Comparison of ENCODE assay signal across 1 cellular context in the genomic region with DNA sequence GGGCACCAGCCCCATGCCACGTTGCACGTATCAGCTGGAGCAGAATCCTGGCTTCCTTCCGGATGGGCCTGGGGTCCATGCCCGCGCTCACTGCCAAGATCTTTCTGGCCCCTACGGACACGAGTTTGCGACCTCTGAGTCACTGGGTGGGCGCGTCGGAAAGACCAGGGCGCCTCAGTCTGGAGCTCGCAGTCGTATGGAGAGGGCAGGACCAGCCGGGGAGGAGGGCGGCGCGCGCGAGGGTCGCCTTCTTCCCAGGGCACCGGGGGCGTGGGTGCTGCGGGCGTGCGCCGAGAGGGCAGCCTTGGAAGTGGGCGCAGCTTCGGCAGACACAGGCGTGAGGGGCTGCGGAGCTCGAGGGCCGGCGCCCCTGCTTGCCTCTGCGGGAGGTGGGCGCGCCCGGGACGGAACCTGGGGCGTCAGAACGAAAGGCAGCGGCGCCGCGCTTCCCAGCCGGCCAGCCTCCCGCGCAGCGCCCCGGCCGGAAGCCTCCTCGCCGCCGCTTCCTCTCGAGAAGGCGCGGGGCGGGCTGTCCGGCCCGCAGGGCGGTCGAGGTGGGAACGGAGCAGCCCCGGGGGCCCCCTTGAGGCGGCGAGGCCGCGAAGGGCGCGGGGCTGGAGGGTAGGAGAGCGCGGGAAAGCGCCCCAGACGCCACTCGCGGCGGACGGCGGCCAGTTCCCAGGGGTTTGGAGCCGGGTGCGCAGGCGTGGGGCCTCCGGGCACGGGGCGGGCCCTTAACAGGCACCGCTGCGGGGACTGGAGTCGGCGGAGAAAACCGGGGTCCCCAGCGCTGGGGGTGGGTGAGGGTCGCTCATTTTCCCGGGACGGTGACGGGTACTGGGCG.
TF ChIP-seq lines count a peak whose summit lies in the region.

A gene (plus strand): TSS at position 490 of the 844 bp plus-strand sequence. CDS start 459 bp downstream, outside the sequence.

TF ChIP-seq in HepG2, 621 proteins besides CTCF, POLR2A, EP300 and RAD21 (continued from another document and continues in another):
- no peak for TF ChIP-seq ZNF337 (CRISPR knock-in tag; IDR thresholded peaks at IDR 0.05; ENCODE audit: borderline replicate concordance, low read depth)
- TF ChIP-seq ZNF382 (CRISPR knock-in tag; IDR thresholded peaks at IDR 0.05; ENCODE audit: borderline replicate concordance) = no peak
- TF ChIP-seq, protein P1, sequence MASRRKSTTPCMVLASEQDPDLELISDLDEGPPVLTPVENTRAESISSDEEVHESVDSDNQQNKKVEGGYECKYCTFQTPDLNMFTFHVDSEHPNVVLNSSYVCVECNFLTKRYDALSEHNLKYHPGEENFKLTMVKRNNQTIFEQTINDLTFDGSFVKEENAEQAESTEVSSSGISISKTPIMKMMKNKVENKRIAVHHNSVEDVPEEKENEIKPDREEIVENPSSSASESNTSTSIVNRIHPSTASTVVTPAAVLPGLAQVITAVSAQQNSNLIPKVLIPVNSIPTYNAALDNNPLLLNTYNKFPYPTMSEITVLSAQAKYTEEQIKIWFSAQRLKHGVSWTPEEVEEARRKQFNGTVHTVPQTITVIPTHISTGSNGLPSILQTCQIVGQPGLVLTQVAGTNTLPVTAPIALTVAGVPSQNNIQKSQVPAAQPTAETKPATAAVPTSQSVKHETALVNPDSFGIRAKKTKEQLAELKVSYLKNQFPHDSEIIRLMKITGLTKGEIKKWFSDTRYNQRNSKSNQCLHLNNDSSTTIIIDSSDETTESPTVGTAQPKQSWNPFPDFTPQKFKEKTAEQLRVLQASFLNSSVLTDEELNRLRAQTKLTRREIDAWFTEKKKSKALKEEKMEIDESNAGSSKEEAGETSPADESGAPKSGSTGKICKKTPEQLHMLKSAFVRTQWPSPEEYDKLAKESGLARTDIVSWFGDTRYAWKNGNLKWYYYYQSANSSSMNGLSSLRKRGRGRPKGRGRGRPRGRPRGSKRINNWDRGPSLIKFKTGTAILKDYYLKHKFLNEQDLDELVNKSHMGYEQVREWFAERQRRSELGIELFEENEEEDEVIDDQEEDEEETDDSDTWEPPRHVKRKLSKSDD (CRISPR knock-in tag; IDR thresholded peaks at IDR 0.05; ENCODE audit: low read depth) = no peak
- no peak for TF ChIP-seq ZNF619 (CRISPR knock-in tag; IDR thresholded peaks at IDR 0.05)
- 0 out of 2 replicates have a peak, but pooled peaks have one; percentile 16 for TF ChIP-seq FIP1L1 (IDR thresholded peaks at IDR 0.05; ENCODE audit: borderline replicate concordance, insufficient read depth, low read depth, low read length)
- TF ChIP-seq, protein P2, sequence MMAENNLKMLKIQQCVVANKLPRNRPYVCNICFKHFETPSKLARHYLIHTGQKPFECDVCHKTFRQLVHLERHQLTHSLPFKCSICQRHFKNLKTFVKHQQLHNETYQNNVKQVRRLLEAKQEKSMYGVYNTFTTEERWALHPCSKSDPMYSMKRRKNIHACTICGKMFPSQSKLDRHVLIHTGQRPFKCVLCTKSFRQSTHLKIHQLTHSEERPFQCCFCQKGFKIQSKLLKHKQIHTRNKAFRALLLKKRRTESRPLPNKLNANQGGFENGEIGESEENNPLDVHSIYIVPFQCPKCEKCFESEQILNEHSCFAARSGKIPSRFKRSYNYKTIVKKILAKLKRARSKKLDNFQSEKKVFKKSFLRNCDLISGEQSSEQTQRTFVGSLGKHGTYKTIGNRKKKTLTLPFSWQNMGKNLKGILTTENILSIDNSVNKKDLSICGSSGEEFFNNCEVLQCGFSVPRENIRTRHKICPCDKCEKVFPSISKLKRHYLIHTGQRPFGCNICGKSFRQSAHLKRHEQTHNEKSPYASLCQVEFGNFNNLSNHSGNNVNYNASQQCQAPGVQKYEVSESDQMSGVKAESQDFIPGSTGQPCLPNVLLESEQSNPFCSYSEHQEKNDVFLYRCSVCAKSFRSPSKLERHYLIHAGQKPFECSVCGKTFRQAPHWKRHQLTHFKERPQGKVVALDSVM (CRISPR knock-in tag; IDR thresholded peaks at IDR 0.05) = peak; percentile 44; the same call in 1 of the 2 replicates
- TF ChIP-seq ZNF83 (CRISPR knock-in tag; IDR thresholded peaks at IDR 0.05; ENCODE audit: borderline replicate concordance) = 0 out of 2 replicates have a peak, but pooled peaks have one; percentile 44
- TF ChIP-seq TEAD3 (CRISPR knock-in tag; optimal IDR thresholded peaks at IDR 0.05; ENCODE audit: borderline replicate concordance) = no peak
- TF ChIP-seq, protein P3, sequence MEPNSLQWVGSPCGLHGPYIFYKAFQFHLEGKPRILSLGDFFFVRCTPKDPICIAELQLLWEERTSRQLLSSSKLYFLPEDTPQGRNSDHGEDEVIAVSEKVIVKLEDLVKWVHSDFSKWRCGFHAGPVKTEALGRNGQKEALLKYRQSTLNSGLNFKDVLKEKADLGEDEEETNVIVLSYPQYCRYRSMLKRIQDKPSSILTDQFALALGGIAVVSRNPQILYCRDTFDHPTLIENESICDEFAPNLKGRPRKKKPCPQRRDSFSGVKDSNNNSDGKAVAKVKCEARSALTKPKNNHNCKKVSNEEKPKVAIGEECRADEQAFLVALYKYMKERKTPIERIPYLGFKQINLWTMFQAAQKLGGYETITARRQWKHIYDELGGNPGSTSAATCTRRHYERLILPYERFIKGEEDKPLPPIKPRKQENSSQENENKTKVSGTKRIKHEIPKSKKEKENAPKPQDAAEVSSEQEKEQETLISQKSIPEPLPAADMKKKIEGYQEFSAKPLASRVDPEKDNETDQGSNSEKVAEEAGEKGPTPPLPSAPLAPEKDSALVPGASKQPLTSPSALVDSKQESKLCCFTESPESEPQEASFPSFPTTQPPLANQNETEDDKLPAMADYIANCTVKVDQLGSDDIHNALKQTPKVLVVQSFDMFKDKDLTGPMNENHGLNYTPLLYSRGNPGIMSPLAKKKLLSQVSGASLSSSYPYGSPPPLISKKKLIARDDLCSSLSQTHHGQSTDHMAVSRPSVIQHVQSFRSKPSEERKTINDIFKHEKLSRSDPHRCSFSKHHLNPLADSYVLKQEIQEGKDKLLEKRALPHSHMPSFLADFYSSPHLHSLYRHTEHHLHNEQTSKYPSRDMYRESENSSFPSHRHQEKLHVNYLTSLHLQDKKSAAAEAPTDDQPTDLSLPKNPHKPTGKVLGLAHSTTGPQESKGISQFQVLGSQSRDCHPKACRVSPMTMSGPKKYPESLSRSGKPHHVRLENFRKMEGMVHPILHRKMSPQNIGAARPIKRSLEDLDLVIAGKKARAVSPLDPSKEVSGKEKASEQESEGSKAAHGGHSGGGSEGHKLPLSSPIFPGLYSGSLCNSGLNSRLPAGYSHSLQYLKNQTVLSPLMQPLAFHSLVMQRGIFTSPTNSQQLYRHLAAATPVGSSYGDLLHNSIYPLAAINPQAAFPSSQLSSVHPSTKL (CRISPR knock-in tag; IDR thresholded peaks at IDR 0.05) = peak; percentile 34; the same call in 1 of the 2 replicates
- TF ChIP-seq RFXANK (CRISPR knock-in tag; IDR thresholded peaks at IDR 0.05) = no peak
- no peak; the same call in 1 of the 2 replicates for TF ChIP-seq ZNF614 (CRISPR knock-in tag; IDR thresholded peaks at IDR 0.05; ENCODE audit: borderline replicate concordance)
- TF ChIP-seq PHF20 (CRISPR knock-in tag; IDR thresholded peaks at IDR 0.05) = peak; percentile 89
- TF ChIP-seq ZBTB21 (CRISPR knock-in tag; IDR thresholded peaks at IDR 0.05) = no peak
- no peak for TF ChIP-seq KDM4B (CRISPR knock-in tag; IDR thresholded peaks at IDR 0.05)
- TF ChIP-seq ZNF766 (CRISPR knock-in tag; IDR thresholded peaks at IDR 0.05; ENCODE audit: borderline replicate concordance) = peak; percentile 92; the same call in 1 of the 2 replicates
- TF ChIP-seq KLF15 (CRISPR knock-in tag; IDR thresholded peaks at IDR 0.05; ENCODE audit: borderline replicate concordance) = no peak
- TF ChIP-seq GABPA (IDR thresholded peaks at IDR 0.05; ENCODE audit: low read depth, low read length) = no peak
- TF ChIP-seq GABPA (CRISPR knock-in tag; IDR thresholded peaks at IDR 0.05; ENCODE audit: low read depth) = peak; percentile 75
- no peak for TF ChIP-seq NFRKB (IDR thresholded peaks at IDR 0.05)
- no peak for TF ChIP-seq ZNF121 (CRISPR knock-in tag; IDR thresholded peaks at IDR 0.05)
- TF ChIP-seq, protein P4, sequence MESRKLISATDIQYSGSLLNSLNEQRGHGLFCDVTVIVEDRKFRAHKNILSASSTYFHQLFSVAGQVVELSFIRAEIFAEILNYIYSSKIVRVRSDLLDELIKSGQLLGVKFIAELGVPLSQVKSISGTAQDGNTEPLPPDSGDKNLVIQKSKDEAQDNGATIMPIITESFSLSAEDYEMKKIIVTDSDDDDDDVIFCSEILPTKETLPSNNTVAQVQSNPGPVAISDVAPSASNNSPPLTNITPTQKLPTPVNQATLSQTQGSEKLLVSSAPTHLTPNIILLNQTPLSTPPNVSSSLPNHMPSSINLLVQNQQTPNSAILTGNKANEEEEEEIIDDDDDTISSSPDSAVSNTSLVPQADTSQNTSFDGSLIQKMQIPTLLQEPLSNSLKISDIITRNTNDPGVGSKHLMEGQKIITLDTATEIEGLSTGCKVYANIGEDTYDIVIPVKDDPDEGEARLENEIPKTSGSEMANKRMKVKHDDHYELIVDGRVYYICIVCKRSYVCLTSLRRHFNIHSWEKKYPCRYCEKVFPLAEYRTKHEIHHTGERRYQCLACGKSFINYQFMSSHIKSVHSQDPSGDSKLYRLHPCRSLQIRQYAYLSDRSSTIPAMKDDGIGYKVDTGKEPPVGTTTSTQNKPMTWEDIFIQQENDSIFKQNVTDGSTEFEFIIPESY (CRISPR knock-in tag; IDR thresholded peaks at IDR 0.05) = no peak
- TF ChIP-seq, protein P5, sequence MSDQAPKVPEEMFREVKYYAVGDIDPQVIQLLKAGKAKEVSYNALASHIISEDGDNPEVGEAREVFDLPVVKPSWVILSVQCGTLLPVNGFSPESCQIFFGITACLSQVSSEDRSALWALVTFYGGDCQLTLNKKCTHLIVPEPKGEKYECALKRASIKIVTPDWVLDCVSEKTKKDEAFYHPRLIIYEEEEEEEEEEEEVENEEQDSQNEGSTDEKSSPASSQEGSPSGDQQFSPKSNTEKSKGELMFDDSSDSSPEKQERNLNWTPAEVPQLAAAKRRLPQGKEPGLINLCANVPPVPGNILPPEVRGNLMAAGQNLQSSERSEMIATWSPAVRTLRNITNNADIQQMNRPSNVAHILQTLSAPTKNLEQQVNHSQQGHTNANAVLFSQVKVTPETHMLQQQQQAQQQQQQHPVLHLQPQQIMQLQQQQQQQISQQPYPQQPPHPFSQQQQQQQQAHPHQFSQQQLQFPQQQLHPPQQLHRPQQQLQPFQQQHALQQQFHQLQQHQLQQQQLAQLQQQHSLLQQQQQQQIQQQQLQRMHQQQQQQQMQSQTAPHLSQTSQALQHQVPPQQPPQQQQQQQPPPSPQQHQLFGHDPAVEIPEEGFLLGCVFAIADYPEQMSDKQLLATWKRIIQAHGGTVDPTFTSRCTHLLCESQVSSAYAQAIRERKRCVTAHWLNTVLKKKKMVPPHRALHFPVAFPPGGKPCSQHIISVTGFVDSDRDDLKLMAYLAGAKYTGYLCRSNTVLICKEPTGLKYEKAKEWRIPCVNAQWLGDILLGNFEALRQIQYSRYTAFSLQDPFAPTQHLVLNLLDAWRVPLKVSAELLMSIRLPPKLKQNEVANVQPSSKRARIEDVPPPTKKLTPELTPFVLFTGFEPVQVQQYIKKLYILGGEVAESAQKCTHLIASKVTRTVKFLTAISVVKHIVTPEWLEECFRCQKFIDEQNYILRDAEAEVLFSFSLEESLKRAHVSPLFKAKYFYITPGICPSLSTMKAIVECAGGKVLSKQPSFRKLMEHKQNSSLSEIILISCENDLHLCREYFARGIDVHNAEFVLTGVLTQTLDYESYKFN (CRISPR knock-in tag; conservative IDR thresholded peaks at IDR 0.05) = 0 out of 2 replicates have a peak, but pooled peaks have one; percentile 18
- TF ChIP-seq, protein P6, sequence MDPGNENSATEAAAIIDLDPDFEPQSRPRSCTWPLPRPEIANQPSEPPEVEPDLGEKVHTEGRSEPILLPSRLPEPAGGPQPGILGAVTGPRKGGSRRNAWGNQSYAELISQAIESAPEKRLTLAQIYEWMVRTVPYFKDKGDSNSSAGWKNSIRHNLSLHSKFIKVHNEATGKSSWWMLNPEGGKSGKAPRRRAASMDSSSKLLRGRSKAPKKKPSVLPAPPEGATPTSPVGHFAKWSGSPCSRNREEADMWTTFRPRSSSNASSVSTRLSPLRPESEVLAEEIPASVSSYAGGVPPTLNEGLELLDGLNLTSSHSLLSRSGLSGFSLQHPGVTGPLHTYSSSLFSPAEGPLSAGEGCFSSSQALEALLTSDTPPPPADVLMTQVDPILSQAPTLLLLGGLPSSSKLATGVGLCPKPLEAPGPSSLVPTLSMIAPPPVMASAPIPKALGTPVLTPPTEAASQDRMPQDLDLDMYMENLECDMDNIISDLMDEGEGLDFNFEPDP (CRISPR knock-in tag; conservative IDR thresholded peaks at IDR 0.05) = no peak
- TF ChIP-seq ZNF232 (CRISPR knock-in tag; IDR thresholded peaks at IDR 0.05; ENCODE audit: borderline replicate concordance) = peak; percentile 85; the same call in 1 of the 2 replicates
- TF ChIP-seq ZNF33B (CRISPR knock-in tag; IDR thresholded peaks at IDR 0.05) = 0 out of 2 replicates have a peak, but pooled peaks have one; percentile 27
- TF ChIP-seq, protein P7, sequence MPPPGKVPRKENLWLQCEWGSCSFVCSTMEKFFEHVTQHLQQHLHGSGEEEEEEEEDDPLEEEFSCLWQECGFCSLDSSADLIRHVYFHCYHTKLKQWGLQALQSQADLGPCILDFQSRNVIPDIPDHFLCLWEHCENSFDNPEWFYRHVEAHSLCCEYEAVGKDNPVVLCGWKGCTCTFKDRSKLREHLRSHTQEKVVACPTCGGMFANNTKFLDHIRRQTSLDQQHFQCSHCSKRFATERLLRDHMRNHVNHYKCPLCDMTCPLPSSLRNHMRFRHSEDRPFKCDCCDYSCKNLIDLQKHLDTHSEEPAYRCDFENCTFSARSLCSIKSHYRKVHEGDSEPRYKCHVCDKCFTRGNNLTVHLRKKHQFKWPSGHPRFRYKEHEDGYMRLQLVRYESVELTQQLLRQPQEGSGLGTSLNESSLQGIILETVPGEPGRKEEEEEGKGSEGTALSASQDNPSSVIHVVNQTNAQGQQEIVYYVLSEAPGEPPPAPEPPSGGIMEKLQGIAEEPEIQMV (CRISPR knock-in tag; IDR thresholded peaks at IDR 0.05; ENCODE audit: low read depth) = no peak
- TF ChIP-seq HOXA3 (CRISPR knock-in tag; IDR thresholded peaks at IDR 0.05) = peak; percentile 54
- TF ChIP-seq NFE2L2 (IDR thresholded peaks at IDR 0.05; ENCODE audit: low read length) = no peak
- TF ChIP-seq, protein P8, sequence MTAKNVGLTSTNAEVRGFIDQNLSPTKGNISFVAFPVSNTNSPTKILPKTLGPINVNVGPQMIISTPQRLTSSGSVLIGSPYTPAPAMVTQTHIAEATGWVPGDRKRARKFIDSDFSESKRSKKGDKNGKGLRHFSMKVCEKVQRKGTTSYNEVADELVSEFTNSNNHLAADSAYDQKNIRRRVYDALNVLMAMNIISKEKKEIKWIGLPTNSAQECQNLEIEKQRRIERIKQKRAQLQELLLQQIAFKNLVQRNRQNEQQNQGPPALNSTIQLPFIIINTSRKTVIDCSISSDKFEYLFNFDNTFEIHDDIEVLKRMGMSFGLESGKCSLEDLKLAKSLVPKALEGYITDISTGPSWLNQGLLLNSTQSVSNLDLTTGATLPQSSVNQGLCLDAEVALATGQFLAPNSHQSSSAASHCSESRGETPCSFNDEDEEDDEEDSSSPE (CRISPR knock-in tag; IDR thresholded peaks at IDR 0.05) = peak; percentile 72
- no peak for TF ChIP-seq TBX3 (IDR thresholded peaks at IDR 0.05; ENCODE audit: borderline replicate concordance)
- no peak for TF ChIP-seq ZNF383 (CRISPR knock-in tag; IDR thresholded peaks at IDR 0.05; ENCODE audit: borderline replicate concordance)
